10 cellular contexts compared by ENCODE assay signal in genomic region chr17:41792835-41793748, GRCh38.
A peak's percentile ranks its signal among the peaks of the same experiment; 100 is the strongest.
DNase-seq lines count a peak whose midpoint lies in the region; ATAC-seq and TF ChIP-seq lines count a peak whose summit lies in the region.
"Had no signal": no experiment of that assay in that cellular context is flagged by ENCODE, and none has a peak within 500 bp of the region (broad histone marks: within the 10 kb centered on the region; RNA-seq: fewer than 3 reads in every experiment).

No MANE protein-coding gene starts in this region.

- H3K27ac Mint-ChIP-seq in nephron: peak overlapping the region; percentile 90 to 97 (median 96)
- H3K27ac Mint-ChIP-seq: activated naive CD4-positive, alpha-beta T cell treated with anti-CD3 and anti-CD28 coated beads, Interleukin-2, amount 50 U/mL, for 24 hours had no signal

- H3K27me3 Mint-ChIP-seq in nephron (ENCODE audit: low read depth): peaks cover 4% of the 10 kb centered on the region
- H3K27me3 Mint-ChIP-seq: activated naive CD4-positive, alpha-beta T cell treated with anti-CD3 and anti-CD28 coated beads, Interleukin-2, amount 50 U/mL, for 24 hours had no signal

- peak overlapping the region; percentile 11 to 66 (median 51) for H3K4me3 Mint-ChIP-seq in nephron
- H3K4me3 Mint-ChIP-seq: activated naive CD4-positive, alpha-beta T cell treated with anti-CD3 and anti-CD28 coated beads, Interleukin-2, amount 50 U/mL, for 24 hours had no signal

- H3K4me3 ChIP-seq in epithelial cell of esophagus (ENCODE audit: low read length): peak overlapping the region; percentile 37

- no peaks in the 10 kb centered on the region for H3K36me3 Mint-ChIP-seq in nephron (ENCODE audit: low read depth)
- H3K36me3 Mint-ChIP-seq: activated naive CD4-positive, alpha-beta T cell treated with anti-CD3 and anti-CD28 coated beads, Interleukin-2, amount 50 U/mL, for 24 hours had no signal

- no peaks in the 10 kb centered on the region for H3K9me3 Mint-ChIP-seq in nephron
- H3K9me3 Mint-ChIP-seq: activated naive CD4-positive, alpha-beta T cell treated with anti-CD3 and anti-CD28 coated beads, Interleukin-2, amount 50 U/mL, for 24 hours had no signal

- no peak for TF ChIP-seq CTCF in epithelial cell of esophagus (IDR thresholded peaks at IDR 0.05; ENCODE audit: insufficient read depth, low read depth, low read length, missing control alignments)
- TF ChIP-seq CTCF in nephron (IDR thresholded peaks at IDR 0.05; ENCODE audit: unreplicated experiment in 3 of 3): no peak

- ATAC-seq in GM21576 (IDR thresholded peaks at IDR 0.05; ENCODE audit: unreplicated experiment): no peak

- peak; percentile 28 for DNase-seq in COLO829 (ENCODE audit: low spot score)
- peak; percentile 88 for DNase-seq in NCI-H226
- peak; percentile 98 for DNase-seq in epithelial cell of esophagus (ENCODE audit: low read depth)
- DNase-seq in amygdala (lab: John Stamatoyannopoulos, UW): no peak
- no peak for DNase-seq in RKO (ENCODE audit: low spot score)
- no peak for DNase-seq in activated CD8-positive, alpha-beta memory T cell treated with anti-CD3 and anti-CD28 coated beads, Interleukin-2, amount 50 U/mL, for 4 hours
- DNase-seq: stimulated activated CD4-positive, alpha-beta T cell treated with anti-CD3 and anti-CD28 coated beads, Interleukin-4, amount 100 ng/mL, for 24 hours had no signal

- peaks cover 37% of the 10 kb centered on the region for H3K4me1 Mint-ChIP-seq in nephron

Comparison
In these comparisons a context has a peak if more than half of its experiments do, and no peak if none do; other contexts are left out.
1. DNase-seq: peak in COLO829 (single experiment), NCI-H226 (single experiment) and epithelial cell of esophagus (single experiment); none in amygdala (0 of 56), RKO (single experiment) and activated CD8-positive, alpha-beta memory T cell treated with anti-CD3 and anti-CD28 coated beads, Interleukin-2, amount 50 U/mL, for 4 hours (single experiment).